ENCODE assay signal across 18 cellular contexts in the genomic region with DNA sequence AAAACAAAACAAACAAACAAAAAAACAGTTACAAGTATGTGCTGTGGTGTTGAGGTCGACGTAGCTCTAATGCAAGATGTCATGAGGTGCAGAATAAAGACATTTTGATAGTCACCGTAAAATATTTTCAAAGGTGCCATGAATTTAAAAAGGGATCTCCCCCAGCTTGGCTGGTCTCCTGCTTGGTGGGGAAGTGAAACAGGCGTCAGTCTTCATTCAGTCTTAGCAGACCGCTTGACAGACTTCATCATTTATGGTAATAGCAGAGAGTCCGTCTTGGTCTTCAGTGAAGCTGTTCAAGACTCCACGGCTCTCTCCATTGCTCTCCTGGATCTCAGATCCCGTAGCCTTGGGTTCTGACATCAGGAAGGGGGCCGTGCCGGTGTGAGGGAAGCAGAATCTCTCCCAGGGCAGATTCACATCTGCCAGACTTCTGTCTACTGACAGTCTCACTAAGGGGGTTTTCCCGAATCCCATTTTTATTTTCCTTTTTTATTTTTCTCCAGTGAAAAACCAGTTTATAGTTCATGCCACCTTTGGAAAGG. TPM values are rescaled to one million over a fixed set of nuclear protein-coding genes. Genes with fewer than 3 reads are reported as not detected.
DNase-seq lines count a peak whose midpoint lies in the region; ATAC-seq and TF ChIP-seq lines count a peak whose summit lies in the region.
"Had no signal": no experiment of that assay in that cellular context is flagged by ENCODE, and none has a peak within 500 bp of the region (broad histone marks: within the 10 kb centered on the region; RNA-seq: fewer than 3 reads in every experiment).

No MANE protein-coding gene starts in this region.

- H3K36me3 ChIP-seq in uterus (no peaks in the 10 kb centered on the region), spleen (no peaks in the 10 kb centered on the region)

- intact Hi-C loops in dorsolateral prefrontal cortex (cut with DNase I) (loop anchor here (5.0 to 10.0 kb wide), 2 partner anchors 371 to 448 kb away; no protein-coding TSS in a partner anchor), uterus (cut with DNase I; ENCODE audit: low total_unique reads) (loop anchor here (5.0 to 10.0 kb wide), 2 partner anchors 229 to 448 kb away; no protein-coding TSS in a partner anchor), spleen (cut with DNase I; ENCODE audit: low total_unique reads) (no loop called here)

- no peaks in the 10 kb centered on the region for H3K36me3 Mint-ChIP-seq in nephron progenitor cell (ENCODE audit: low read depth)

- peaks cover 37% of the 10 kb centered on the region for H3K4me1 Mint-ChIP-seq in nephron progenitor cell

- peak overlapping the region in 52 of 59 donors; percentile 8 to 69 (median 57) for H3K4me3 ChIP-seq in dorsolateral prefrontal cortex
- H3K4me3 ChIP-seq in uterus, result peak overlapping the region; percentile 46 to 87
- H3K4me3 ChIP-seq in spleen, result peak overlapping the region in 2 of 8 donors; percentile 45 to 68

- no peaks in the 10 kb centered on the region for H3K9me3 Mint-ChIP-seq in nephron progenitor cell
- H3K9me3 Mint-ChIP-seq: activated T-helper 1 cell treated with anti-CD3 and anti-CD28 coated beads, Interleukin-12 subunit alpha, Interleukin-12 subunit beta, Interleukin-2, Interleukin-4 antibody, amounts not matched to agents 30 ng/mL and 10 ng/mL and 1 ng/mL, durations not matched to agents 14 hours and 24 hours and 36 hours had no signal

- peak overlapping the region in 2 of 59 donors; percentile 15 to 55 for H3K27ac ChIP-seq in dorsolateral prefrontal cortex
- peak overlapping the region; percentile 91 for H3K27ac ChIP-seq in uterus
- H3K27ac ChIP-seq in spleen, result no peak overlapping the region
- H3K27ac ChIP-seq: C4-2B, HL-60, KMS-11 had no signal

- ATAC-seq in HG03520 (IDR thresholded peaks at IDR 0.05; ENCODE audit: unreplicated experiment), result no peak
- ATAC-seq: Right ventricle myocardium inferior had no signal

- TF ChIP-seq CTCF in dorsolateral prefrontal cortex (IDR thresholded peaks at IDR 0.05 in 54 of 56, conservative IDR thresholded peaks at IDR 0.05 in 2 of 56; ENCODE audit: low read depth in 1 of 56, partially characterized antibody in 56 of 56) (no peak), nephron progenitor cell (IDR thresholded peaks at IDR 0.05) (no peak), uterus (IDR thresholded peaks at IDR 0.05) (no peak), spleen (IDR thresholded peaks at IDR 0.05 in 8 of 11, conservative IDR thresholded peaks at IDR 0.05 in 3 of 11) (no peak)

- H3K27me3 Mint-ChIP-seq in nephron progenitor cell (ENCODE audit: low read depth, poor library complexity), result peaks cover 65% of the 10 kb centered on the region

- H3K27me3 ChIP-seq in dorsolateral prefrontal cortex (peaks cover 0 to 56% (median 22%) of the 10 kb centered on the region in 45 donors), uterus (no peaks in the 10 kb centered on the region), spleen (replicated peaks in 1 of 7) (peaks cover 0 to 79% (median 24%) of the 10 kb centered on the region in 7 donors)

- TF ChIP-seq POLR2A in uterus (IDR thresholded peaks at IDR 0.05) (no peak), spleen (IDR thresholded peaks at IDR 0.05) (no peak)

- no peak overlapping the region for H3K27ac Mint-ChIP-seq in nephron progenitor cell
- H3K27ac Mint-ChIP-seq: activated T-helper 1 cell treated with anti-CD3 and anti-CD28 coated beads, Interleukin-12 subunit alpha, Interleukin-12 subunit beta, Interleukin-2, Interleukin-4 antibody, amounts not matched to agents 30 ng/mL and 10 ng/mL and 1 ng/mL, durations not matched to agents 14 hours and 24 hours and 36 hours had no signal

- WGBS in spleen, 5 donors, result 49 to 67% (median 64%) methylated on average over 11 of the region's 11 CpGs

- H3K4me3 Mint-ChIP-seq in nephron progenitor cell, result peak overlapping the region; percentile 78
- H3K4me3 Mint-ChIP-seq: activated T-helper 1 cell treated with anti-CD3 and anti-CD28 coated beads, Interleukin-12 subunit alpha, Interleukin-12 subunit beta, Interleukin-2, Interleukin-4 antibody, amounts not matched to agents 30 ng/mL and 10 ng/mL and 1 ng/mL, durations not matched to agents 14 hours and 24 hours and 36 hours had no signal

- DNase-seq in MV-4-11 (lab: John Stamatoyannopoulos, UW) (peak; percentile 64), dorsolateral prefrontal cortex (no peak), nephron progenitor cell (no peak), uterus (peak; percentile 34 to 60), spleen (no peak)
- no peak for DNase-seq in activated CD8-positive, alpha-beta memory T cell treated with anti-CD3 and anti-CD28 coated beads, Interleukin-2, amount 50 U/mL, for 48 hours
- DNase-seq: activated CD4-positive, alpha-beta T cell treated with anti-CD3 and anti-CD28 coated beads, Interleukin-2, amount 50 U/mL, for 4 hours; amygdala; DMS79; NCI-H1930; NCI-H526; occipital lobe had no signal

- H3K9me3 ChIP-seq in uterus, result no peaks in the 10 kb centered on the region
- H3K9me3 ChIP-seq in spleen, result no peaks in the 10 kb centered on the region

- H3K4me1 ChIP-seq in uterus (peaks cover 7 to 16% of the 10 kb centered on the region in 2 donors), spleen (peaks cover 0 to 33% (median 17%) of the 10 kb centered on the region in 6 donors)

RNA-seq across cellular contexts. Expression of gene SLC24A3, which starts 1.6 kb away (rescaled TPM):
- total RNA-seq in dorsolateral prefrontal cortex, result 10 to 100 TPM in 59 of 120 experiments, 1 to 10 TPM in 61; 4.1 to 16.5 (median 9.9) TPM
- total RNA-seq in uterus, result 10 to 100 TPM; 12.9 to 49.8 (median 27.6) TPM
- total RNA-seq in spleen, result 1 to 10 TPM; 1.5 to 3.9 (median 3.1) TPM
- under 1 TPM; 0.37 to 0.88 (median 0.58) TPM for polyA plus RNA-seq in spleen
- total RNA-seq: activated T-helper 1 cell treated with anti-CD3 and anti-CD28 coated beads, Interleukin-12 subunit alpha, Interleukin-12 subunit beta, Interleukin-2, Interleukin-4 antibody, amounts not matched to agents 30 ng/mL and 10 ng/mL and 1 ng/mL, durations not matched to agents 14 hours and 24 hours and 36 hours had no signal

Comparison
In these comparisons a context has a peak if more than half of its experiments do, and no peak if none do; other contexts are left out.
1. DNase-seq: peak in MV-4-11 (single experiment) and uterus (2 of 2); none in dorsolateral prefrontal cortex (0 of 10), nephron progenitor cell (single experiment), activated CD8-positive, alpha-beta memory T cell treated with anti-CD3 and anti-CD28 coated beads, Interleukin-2, amount 50 U/mL, for 48 hours (single experiment) and spleen (single experiment).
2. H3K27ac ChIP-seq: peak in uterus (2 of 2); none in spleen (0 of 8).